Comparison of ENCODE assay signal across 20 cellular contexts in genomic region chr9:16602494-16602893, GRCh38.
"Had no signal": no experiment of that assay in that cellular context is flagged by ENCODE, and none has a peak within 500 bp of the region (broad histone marks: within the 10 kb centered on the region; RNA-seq: fewer than 3 reads in every experiment).

No MANE protein-coding gene starts in this region.

- H3K27ac Mint-ChIP-seq: activated CD4-positive, alpha-beta T cell treated with anti-CD3 and anti-CD28 coated beads, Interleukin-2, amount 10 ng/mL, durations not matched to agents 7 days and 5 days; activated CD8-positive, alpha-beta memory T cell treated with anti-CD3 and anti-CD28 coated beads, Interleukin-2, amount 10 ng/mL, durations not matched to agents 7 days and 5 days; activated CD8-positive, alpha-beta T cell treated with anti-CD3 and anti-CD28 coated beads for 36 hours; activated naive CD8-positive, alpha-beta T cell treated with anti-CD3 and anti-CD28 coated beads, Interleukin-2, amount 50 U/mL, for 24 hours; natural killer cell treated with Interleukin-12 subunit alpha and Interleukin-12 subunit beta and Interleukin-15 and Interleukin-18, amount 100 ng/mL, for 72 hours had no signal

- H3K27me3 Mint-ChIP-seq: activated CD4-positive, alpha-beta T cell treated with anti-CD3 and anti-CD28 coated beads, Interleukin-2, amount 10 ng/mL, durations not matched to agents 7 days and 5 days; activated CD8-positive, alpha-beta memory T cell treated with anti-CD3 and anti-CD28 coated beads, Interleukin-2, amount 10 ng/mL, durations not matched to agents 7 days and 5 days; activated CD8-positive, alpha-beta T cell treated with anti-CD3 and anti-CD28 coated beads for 36 hours; activated naive CD8-positive, alpha-beta T cell treated with anti-CD3 and anti-CD28 coated beads, Interleukin-2, amount 50 U/mL, for 24 hours; natural killer cell treated with Interleukin-12 subunit alpha and Interleukin-12 subunit beta and Interleukin-15 and Interleukin-18, amount 100 ng/mL, for 72 hours had no signal

- H3K9me3 Mint-ChIP-seq: activated CD4-positive, alpha-beta T cell treated with anti-CD3 and anti-CD28 coated beads, Interleukin-2, amount 10 ng/mL, durations not matched to agents 7 days and 5 days; activated CD8-positive, alpha-beta T cell treated with anti-CD3 and anti-CD28 coated beads for 36 hours; activated naive CD8-positive, alpha-beta T cell treated with anti-CD3 and anti-CD28 coated beads, Interleukin-2, amount 50 U/mL, for 24 hours; natural killer cell treated with Interleukin-12 subunit alpha and Interleukin-12 subunit beta and Interleukin-15 and Interleukin-18, amount 100 ng/mL, for 72 hours had no signal

- H3K36me3 Mint-ChIP-seq: activated CD8-positive, alpha-beta memory T cell treated with anti-CD3 and anti-CD28 coated beads, Interleukin-2, amount 10 ng/mL, durations not matched to agents 7 days and 5 days; natural killer cell treated with Interleukin-12 subunit alpha and Interleukin-12 subunit beta and Interleukin-15 and Interleukin-18, amount 100 ng/mL, for 72 hours had no signal

- H3K4me1 Mint-ChIP-seq: activated CD4-positive, alpha-beta T cell treated with anti-CD3 and anti-CD28 coated beads, Interleukin-2, amount 10 ng/mL, durations not matched to agents 7 days and 5 days; activated CD8-positive, alpha-beta memory T cell treated with anti-CD3 and anti-CD28 coated beads, Interleukin-2, amount 10 ng/mL, durations not matched to agents 7 days and 5 days; activated naive CD8-positive, alpha-beta T cell treated with anti-CD3 and anti-CD28 coated beads, Interleukin-2, amount 50 U/mL, for 24 hours had no signal

- H3K4me3 ChIP-seq: cardiac muscle cell, lower lobe of right lung, ovary, prostate gland, thoracic aorta, upper lobe of right lung had no signal

- ATAC-seq: activated CD8-positive, alpha-beta memory T cell treated with anti-CD3 and anti-CD28 coated beads, Interleukin-2, amount 10 ng/mL, durations not matched to agents 7 days and 5 days; activated CD8-positive, alpha-beta T cell treated with anti-CD3 and anti-CD28 coated beads for 36 hours; activated naive CD8-positive, alpha-beta T cell treated with anti-CD3 and anti-CD28 coated beads, Interleukin-2, amount 50 U/mL, for 24 hours; left colon; lower lobe of right lung; upper lobe of right lung had no signal

- DNase-seq: activated CD4-positive, alpha-beta T cell treated with anti-CD3 and anti-CD28 coated beads, Interleukin-2, amount 10 ng/mL, durations not matched to agents 7 days and 5 days; activated CD4-positive, CD25-positive, alpha-beta regulatory T cell treated with anti-CD3 and anti-CD28 coated beads, Interleukin-2, amount 50 U/mL, for 72 hours; activated CD8-positive, alpha-beta memory T cell treated with anti-CD3 and anti-CD28 coated beads, Interleukin-2, amount 10 ng/mL, durations not matched to agents 7 days and 5 days; activated CD8-positive, alpha-beta T cell treated with anti-CD3 and anti-CD28 coated beads for 36 hours; activated gamma-delta T cell; activated naive CD4-positive, alpha-beta T cell treated with anti-CD3 and anti-CD28 coated beads, Interleukin-2, amount 50 U/mL, for 16 hours; activated naive CD8-positive, alpha-beta T cell treated with anti-CD3 and anti-CD28 coated beads, Interleukin-2, amount 50 U/mL, for 24 hours; activated T-cell treated with anti-CD3 and anti-CD28 coated beads for 4 hours; cortex of kidney; left colon; lower lobe of right lung; ovary; stimulated activated CD4-positive, alpha-beta T cell treated with anti-CD3 and anti-CD28 coated beads, Interleukin-4, amount 100 ng/mL, for 24 hours; stimulated activated naive CD4-positive, alpha-beta T cell treated with Interleukin-2 at 50 U/mL for 16 hours; upper lobe of right lung; WERI-Rb-1 had no signal

- H3K4me3 Mint-ChIP-seq: activated CD4-positive, alpha-beta T cell treated with anti-CD3 and anti-CD28 coated beads, Interleukin-2, amount 10 ng/mL, durations not matched to agents 7 days and 5 days; activated CD8-positive, alpha-beta memory T cell treated with anti-CD3 and anti-CD28 coated beads, Interleukin-2, amount 10 ng/mL, durations not matched to agents 7 days and 5 days; activated CD8-positive, alpha-beta T cell treated with anti-CD3 and anti-CD28 coated beads for 36 hours; activated naive CD8-positive, alpha-beta T cell treated with anti-CD3 and anti-CD28 coated beads, Interleukin-2, amount 50 U/mL, for 24 hours; natural killer cell treated with Interleukin-12 subunit alpha and Interleukin-12 subunit beta and Interleukin-15 and Interleukin-18, amount 100 ng/mL, for 72 hours had no signal
